Comparison of ENCODE assay signal across 9 cellular contexts in genomic region chr4:4866124-4866832, GRCh38. TPM values are rescaled to one million over a fixed set of nuclear protein-coding genes. Genes with fewer than 3 reads are reported as not detected.
DNase-seq lines count a peak whose midpoint lies in the region; ATAC-seq and TF ChIP-seq lines count a peak whose summit lies in the region.
"Had no signal": no experiment of that assay in that cellular context is flagged by ENCODE, and none has a peak within 500 bp of the region (broad histone marks: within the 10 kb centered on the region; RNA-seq: fewer than 3 reads in every experiment).

No MANE protein-coding gene starts in this region.

- H3K27me3 Mint-ChIP-seq in CD4-positive, alpha-beta memory T cell: peaks cover 59 to 69% of the 10 kb centered on the region in 2 donors
- H3K27me3 Mint-ChIP-seq in neural progenitor cell (ENCODE audit: insufficient read depth, low read depth): peaks cover 81% of the 10 kb centered on the region

- peak overlapping the region; percentile 65 for H3K9ac ChIP-seq in HUES6 (ENCODE audit: low read length)
- H3K9ac ChIP-seq in neural progenitor cell: no peak overlapping the region

- no peak for ATAC-seq in left lung

- peaks cover 97% of the 10 kb centered on the region for H4K20me1 ChIP-seq in neural progenitor cell (ENCODE audit: low read depth)

- TF ChIP-seq CTCF in coronary artery (IDR thresholded peaks at IDR 0.05) (no peak), neural progenitor cell (IDR thresholded peaks at IDR 0.05) (no peak), left lung (IDR thresholded peaks at IDR 0.05) (no peak)

- H3K27me3 ChIP-seq in CD4-positive, alpha-beta memory T cell (ENCODE audit: insufficient read depth, low read length): peaks cover 50% of the 10 kb centered on the region
- H3K27me3 ChIP-seq in HUES6 (ENCODE audit: control insufficient read depth, insufficient read depth, low read length) (peaks cover 100% of the 10 kb centered on the region), neural progenitor cell (peaks cover 100% of the 10 kb centered on the region), left lung (peaks cover 100% of the 10 kb centered on the region in 2 donors)

- H3K27ac Mint-ChIP-seq in CD4-positive, alpha-beta memory T cell: no peak overlapping the region
- peak overlapping the region; percentile 30 for H3K27ac Mint-ChIP-seq in neural progenitor cell

- H3K4me3 ChIP-seq in CD4-positive, alpha-beta memory T cell (ENCODE audit: low read length in 2 of 2): no peak overlapping the region
- H3K4me3 ChIP-seq in HUES6 (ENCODE audit: low read depth, low read length): peak overlapping the region; percentile 45
- H3K4me3 ChIP-seq in coronary artery: peak overlapping the region; percentile 61
- peak overlapping the region; percentile 38 for H3K4me3 ChIP-seq in neural progenitor cell
- no peak overlapping the region for H3K4me3 ChIP-seq in left lung

- intact Hi-C loops in CD4-positive, alpha-beta memory T cell (cut with micrococcal nuclease): no loop called here
- intact Hi-C loops in left lung (cut with DNase I): no loop called here

- H3K27ac ChIP-seq in CD4-positive, alpha-beta memory T cell (ENCODE audit: low read depth, low read length): no peak overlapping the region
- H3K27ac ChIP-seq in HUES6 (ENCODE audit: low read depth, low read length): no peak overlapping the region
- H3K27ac ChIP-seq in coronary artery: no peak overlapping the region
- no peak overlapping the region for H3K27ac ChIP-seq in neural progenitor cell
- no peak overlapping the region for H3K27ac ChIP-seq in left lung

- H3K9me3 ChIP-seq in CD4-positive, alpha-beta memory T cell (ENCODE audit: control insufficient read depth in 1 of 2, low read length in 2 of 2): no peaks in the 10 kb centered on the region
- H3K9me3 ChIP-seq in HUES6 (ENCODE audit: control insufficient read depth, insufficient read depth, low read depth, low read length) (no peaks in the 10 kb centered on the region), neural progenitor cell (ENCODE audit: low read depth) (no peaks in the 10 kb centered on the region), left lung (no peaks in the 10 kb centered on the region)

- H3K4me1 ChIP-seq in CD4-positive, alpha-beta memory T cell (ENCODE audit: insufficient read depth, low read length): peaks cover 11% of the 10 kb centered on the region
- H3K4me1 ChIP-seq in HUES6 (ENCODE audit: control insufficient read depth, insufficient read depth, low read length): peaks cover 56% of the 10 kb centered on the region
- peaks cover 13% of the 10 kb centered on the region for H3K4me1 ChIP-seq in neural progenitor cell
- peaks cover 0 to 20% of the 10 kb centered on the region in 2 donors for H3K4me1 ChIP-seq in left lung

- H3K79me2 ChIP-seq in neural progenitor cell (ENCODE audit: low read depth): no peaks in the 10 kb centered on the region

- no peak for DNase-seq in CD4-positive, alpha-beta memory T cell
- no peak for DNase-seq in coronary artery (ENCODE audit: low spot score)
- DNase-seq in neural progenitor cell (ENCODE audit: low spot score): peak; percentile 55
- no peak for DNase-seq in amniotic stem cell (lab: John Stamatoyannopoulos, UW)
- DNase-seq in activated effector memory CD4-positive, alpha-beta T cell treated with Interleukin-2 at 50 U/mL for 16 hours: no peak
- DNase-seq in GF-D8 (lab: John Stamatoyannopoulos, UW): no peak
- DNase-seq in left lung: no peak
- DNase-seq: stimulated activated CD4-positive, alpha-beta T cell treated with anti-CD3 and anti-CD28 coated beads, Interleukin-4, amount 100 ng/mL, for 24 hours had no signal

- H3K36me3 ChIP-seq in CD4-positive, alpha-beta memory T cell (ENCODE audit: insufficient read depth, low read length): no peaks in the 10 kb centered on the region
- no peaks in the 10 kb centered on the region; the same call in 1 of the 2 replicates for H3K36me3 ChIP-seq in HUES6 (ENCODE audit: control insufficient read depth, insufficient read depth, low read length)
- no peaks in the 10 kb centered on the region for H3K36me3 ChIP-seq in neural progenitor cell
- peaks cover 0 to 5% of the 10 kb centered on the region in 2 donors for H3K36me3 ChIP-seq in left lung

- H3K36me3 Mint-ChIP-seq in CD4-positive, alpha-beta memory T cell: no peaks in the 10 kb centered on the region
- peaks cover 26% of the 10 kb centered on the region for H3K36me3 Mint-ChIP-seq in neural progenitor cell

- peaks cover 0 to 7% (median 2%) of the 10 kb centered on the region in 8 donors for H3K9me3 Mint-ChIP-seq in CD4-positive, alpha-beta memory T cell
- peaks cover 3% of the 10 kb centered on the region for H3K9me3 Mint-ChIP-seq in neural progenitor cell

- CTCF ChIA-PET in CD4-positive, alpha-beta memory T cell (lab: Charles Lee; ENCODE audit: partially characterized antibody): no interaction called here

- POLR2A ChIA-PET in CD4-positive, alpha-beta memory T cell (lab: Charles Lee; ENCODE audit: partially characterized antibody): no interaction called here

- H2AFZ ChIP-seq in neural progenitor cell (replicated peaks): peak overlapping the region; percentile 73

- H3K4me2 ChIP-seq in neural progenitor cell: peak overlapping the region; percentile 74

- peaks cover 24% of the 10 kb centered on the region for H3F3A ChIP-seq in neural progenitor cell (ENCODE audit: low read depth)

- H3K4me3 Mint-ChIP-seq in CD4-positive, alpha-beta memory T cell: peak overlapping the region in 7 of 8 donors; percentile 22 to 63 (median 54)
- H3K4me3 Mint-ChIP-seq in neural progenitor cell: peak overlapping the region; percentile 91

- peaks cover 5 to 37% (median 17%) of the 10 kb centered on the region in 4 donors for H3K4me1 Mint-ChIP-seq in CD4-positive, alpha-beta memory T cell
- peaks cover 75% of the 10 kb centered on the region for H3K4me1 Mint-ChIP-seq in neural progenitor cell

RNA-seq across cellular contexts. Expression of gene MSX1, which starts 6.8 kb away (rescaled TPM):
- not detected for total RNA-seq in CD4-positive, alpha-beta memory T cell
- polyA plus RNA-seq in CD4-positive, alpha-beta memory T cell: not detected
- 0.65 TPM in 1 of 2 replicates, not detected in the other for total RNA-seq in neural progenitor cell (ENCODE audit: low replicate concordance)
- total RNA-seq in left lung: 1 to 10 TPM; 2.0 to 2.9 TPM

Comparison
In these comparisons a context has a peak if more than half of its experiments do, and no peak if none do; other contexts are left out.
1. H3K4me3 ChIP-seq: peak in HUES6 (single experiment), coronary artery (single experiment) and neural progenitor cell (single experiment); none in CD4-positive, alpha-beta memory T cell (0 of 2) and left lung (0 of 2).